1 cellular context compared by ENCODE assay signal in genomic region chr7:23431596-23432284, GRCh38.
A peak's percentile ranks its signal among the peaks of the same experiment; 100 is the strongest.
TF ChIP-seq lines count a peak whose summit lies in the region.

No MANE protein-coding gene starts in this region.

TF ChIP-seq in K562, 482 proteins besides CTCF, POLR2A, EP300 and RAD21 (continues in another document):
- no peak for TF ChIP-seq SMARCB1 (IDR thresholded peaks at IDR 0.05; ENCODE audit: insufficient read length, low read depth)
- peak; percentile 23; the same call in 1 of the 2 replicates for TF ChIP-seq JUND (IDR thresholded peaks at IDR 0.05; ENCODE audit: borderline replicate concordance, low read depth, low read length)
- TF ChIP-seq JUND (tag; IDR thresholded peaks at IDR 0.05; ENCODE audit: borderline replicate concordance, low read depth, low read length): peak; percentile 36; the same call in 1 of the 3 replicates
- TF ChIP-seq TBL1XR1 (IDR thresholded peaks at IDR 0.05; ENCODE audit: low read length in 2 of 2): peak in 1 of 2 experiments; percentile 38; a peak in 1 of 4 replicates
- no peak for TF ChIP-seq CEBPB (tag; IDR thresholded peaks at IDR 0.05)
- peak; percentile 73 for TF ChIP-seq EGR1 (conservative IDR thresholded peaks at IDR 0.05)
- no peak for TF ChIP-seq ATF1 (CRISPR knock-in tag; IDR thresholded peaks at IDR 0.05)
- peak; percentile 33; the same call in 1 of the 2 replicates for TF ChIP-seq ATF1 (tag; IDR thresholded peaks at IDR 0.05)
- peak; percentile 22; the same call in 1 of the 2 replicates for TF ChIP-seq HDAC2 (IDR thresholded peaks at IDR 0.05)
- TF ChIP-seq CBFA2T2 (conservative IDR thresholded peaks at IDR 0.05): no peak
- TF ChIP-seq ELF1 (tag; IDR thresholded peaks at IDR 0.05): 0 out of 2 replicates have a peak, but pooled peaks have one; percentile 20
- TF ChIP-seq SRF (CRISPR knock-in tag; IDR thresholded peaks at IDR 0.05): peak in 1 of 2 experiments; percentile 27; a peak in 1 of 4 replicates
- TF ChIP-seq MTA2 (IDR thresholded peaks at IDR 0.05; ENCODE audit: low read depth): 0 out of 2 replicates have a peak, but pooled peaks have one; percentile 11
- TF ChIP-seq ZNF592 (IDR thresholded peaks at IDR 0.05): 0 out of 2 replicates have a peak, but pooled peaks have one; percentile 17
- no peak for TF ChIP-seq SUPT5H (IDR thresholded peaks at IDR 0.05)
- peak; percentile 26; the same call in 1 of the 2 replicates for TF ChIP-seq SOX6 (IDR thresholded peaks at IDR 0.05)
- TF ChIP-seq COPS2 (conservative IDR thresholded peaks at IDR 0.05): no peak
- 0 out of 2 replicates have a peak, but pooled peaks have one; percentile 21 for TF ChIP-seq HCFC1 (IDR thresholded peaks at IDR 0.05; ENCODE audit: low read depth, low read length)
- 0 out of 2 replicates have a peak, but pooled peaks have one; percentile 54 for TF ChIP-seq FOXM1 (IDR thresholded peaks at IDR 0.05; ENCODE audit: low read depth)
- no peak for TF ChIP-seq FOXM1 (CRISPR knock-in tag; IDR thresholded peaks at IDR 0.05; ENCODE audit: low read depth)
- no peak for TF ChIP-seq PBX2 (CRISPR knock-in tag; IDR thresholded peaks at IDR 0.05; ENCODE audit: low read depth)
- TF ChIP-seq PBX2 (tag; conservative IDR thresholded peaks at IDR 0.05; ENCODE audit: low read depth): 0 out of 2 replicates have a peak, but pooled peaks have one; percentile 7
- TF ChIP-seq LEF1 (IDR thresholded peaks at IDR 0.05): 0 out of 2 replicates have a peak, but pooled peaks have one; percentile 43
- no peak for TF ChIP-seq ZNF318 (IDR thresholded peaks at IDR 0.05; ENCODE audit: borderline replicate concordance in 1 of 2, low read depth in 1 of 2)
- TF ChIP-seq RBFOX2 (IDR thresholded peaks at IDR 0.05; ENCODE audit: low read depth, low read length): 0 out of 2 replicates have a peak, but pooled peaks have one; percentile 16
- no peak for TF ChIP-seq ZBTB7A (IDR thresholded peaks at IDR 0.05; ENCODE audit: borderline replicate concordance, control insufficient read depth, low read depth, low read length)
- TF ChIP-seq SMARCE1 (IDR thresholded peaks at IDR 0.05): peak; percentile 31; the same call in 1 of the 2 replicates
- no peak for TF ChIP-seq CREBBP (IDR thresholded peaks at IDR 0.05; ENCODE audit: low read depth, low read length)
- TF ChIP-seq TAL1 (IDR thresholded peaks at IDR 0.05): 0 out of 2 replicates have a peak, but pooled peaks have one; percentile 2
- no peak for TF ChIP-seq ZBTB17 (CRISPR knock-in tag; IDR thresholded peaks at IDR 0.05)
- 0 out of 4 replicates have a peak, but pooled peaks of 1 of the 2 experiments have one; percentile 12 for TF ChIP-seq RCOR1 (IDR thresholded peaks at IDR 0.05; ENCODE audit: borderline replicate concordance in 1 of 2, low read depth in 2 of 2, low read length in 2 of 2)
- TF ChIP-seq RFX1 (IDR thresholded peaks at IDR 0.05): peak; percentile 79
- 0 out of 2 replicates have a peak, but pooled peaks have one; percentile 17 for TF ChIP-seq ZNF384 (IDR thresholded peaks at IDR 0.05; ENCODE audit: low read depth, low read length)
- no peak for TF ChIP-seq ZBTB2 (IDR thresholded peaks at IDR 0.05)
- peak; percentile 68; the same call in 1 of the 2 replicates for TF ChIP-seq FOXJ2 (tag; IDR thresholded peaks at IDR 0.05)
- peak; percentile 37; the same call in 1 of the 2 replicates for TF ChIP-seq ARID3A (IDR thresholded peaks at IDR 0.05; ENCODE audit: borderline replicate concordance, low read depth, low read length)
- TF ChIP-seq TAF9B (IDR thresholded peaks at IDR 0.05; ENCODE audit: partially characterized antibody): peak; percentile 7
- TF ChIP-seq ILK (tag; IDR thresholded peaks at IDR 0.05; ENCODE audit: borderline replicate concordance, low read depth): no peak
- TF ChIP-seq KLF13 (tag; IDR thresholded peaks at IDR 0.05; ENCODE audit: borderline replicate concordance, low read depth): peak; percentile 59; the same call in 1 of the 2 replicates
- no peak for TF ChIP-seq BCOR (IDR thresholded peaks at IDR 0.05)
- TF ChIP-seq MAZ (CRISPR knock-in tag; conservative IDR thresholded peaks at IDR 0.05 in 1 of 2, IDR thresholded peaks at IDR 0.05 in 1 of 2): peak in 1 of 2 experiments; percentile 67; a peak in 2 of 4 replicates
- no peak for TF ChIP-seq FOXK2 (conservative IDR thresholded peaks at IDR 0.05 in 1 of 2, IDR thresholded peaks at IDR 0.05 in 1 of 2; ENCODE audit: low read depth in 2 of 2)
- TF ChIP-seq ASH1L (IDR thresholded peaks at IDR 0.05; ENCODE audit: borderline replicate concordance, low read depth, partially characterized antibody): no peak
- TF ChIP-seq ARID3B (CRISPR knock-in tag; IDR thresholded peaks at IDR 0.05; ENCODE audit: borderline replicate concordance): no peak
- no peak for TF ChIP-seq ZSCAN32 (CRISPR knock-in tag; IDR thresholded peaks at IDR 0.05)
